11 cellular contexts compared by ENCODE assay signal in the genomic region with DNA sequence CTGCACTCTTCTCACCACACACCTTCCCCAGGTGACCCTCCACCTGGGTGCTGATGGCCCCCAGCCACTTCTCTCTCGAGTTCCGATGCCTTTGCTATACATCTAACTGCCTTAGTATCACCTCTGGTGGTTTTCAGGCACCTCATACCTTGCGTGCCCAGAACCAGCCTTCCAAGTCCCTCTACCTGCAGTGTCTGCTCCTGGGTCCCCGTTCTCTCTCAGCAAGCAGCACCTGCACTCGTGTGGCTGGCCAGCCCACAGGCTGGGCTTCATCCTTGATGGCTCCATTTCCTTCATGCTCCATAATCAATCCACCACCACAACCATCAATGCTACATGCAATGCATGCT. TPM values are rescaled to one million over a fixed set of nuclear protein-coding genes. Genes with fewer than 3 reads are reported as not detected.
"Had no signal": no experiment of that assay in that cellular context is flagged by ENCODE, and none has a peak within 500 bp of the region (broad histone marks: within the 10 kb centered on the region; RNA-seq: fewer than 3 reads in every experiment).

No MANE protein-coding gene starts in this region.

- H3K27ac Mint-ChIP-seq: activated CD8-positive, alpha-beta T cell treated with anti-CD3 and anti-CD28 coated beads for 36 hours; activated naive CD4-positive, alpha-beta T cell treated with anti-CD3 and anti-CD28 coated beads for 36 hours; natural killer cell; T-helper 2 cell treated with Interferon-gamma antibody and Interleukin-4, amounts not matched to agents 5 μg/mL and 100 μg/mL, for 36 hours had no signal

- H3K36me3 Mint-ChIP-seq: natural killer cell had no signal

- ATAC-seq: activated CD8-positive, alpha-beta T cell treated with anti-CD3 and anti-CD28 coated beads for 36 hours; natural killer cell; stimulated activated naive CD8-positive, alpha-beta T cell treated with anti-CD3 and anti-CD28 coated beads, Interleukin-15, Interleukin-2, amounts not matched to agents 100 U/mL and 50 U/mL, for 24 hours had no signal

- H3K9me3 Mint-ChIP-seq: activated naive CD4-positive, alpha-beta T cell treated with anti-CD3 and anti-CD28 coated beads for 36 hours had no signal

- H3K4me3 Mint-ChIP-seq: activated CD8-positive, alpha-beta T cell treated with anti-CD3 and anti-CD28 coated beads for 36 hours; activated naive CD4-positive, alpha-beta T cell treated with anti-CD3 and anti-CD28 coated beads for 36 hours; natural killer cell; T-helper 2 cell treated with Interferon-gamma antibody and Interleukin-4, amounts not matched to agents 5 μg/mL and 100 μg/mL, for 36 hours had no signal

- DNase-seq: activated CD4-positive, alpha-beta T cell treated with anti-CD3 and anti-CD28 coated beads for 4 hours; activated CD8-positive, alpha-beta T cell treated with anti-CD3 and anti-CD28 coated beads for 36 hours; activated naive CD4-positive, alpha-beta T cell treated with anti-CD3 and anti-CD28 coated beads for 36 hours; foreskin fibroblast; hippocampal formation; natural killer cell; SHP77; stimulated activated naive CD8-positive, alpha-beta T cell treated with anti-CD3 and anti-CD28 coated beads, Interleukin-15, Interleukin-2, amounts not matched to agents 100 U/mL and 50 U/mL, for 24 hours; substantia nigra had no signal

- H3K27me3 Mint-ChIP-seq: activated CD8-positive, alpha-beta T cell treated with anti-CD3 and anti-CD28 coated beads for 36 hours had no signal

RNA-seq across cellular contexts. Expression of gene EDN2, which starts 49.2 kb away (rescaled TPM):
- total RNA-seq: activated CD8-positive, alpha-beta T cell treated with anti-CD3 and anti-CD28 coated beads for 36 hours; activated naive CD4-positive, alpha-beta T cell treated with anti-CD3 and anti-CD28 coated beads for 36 hours; dermis microvascular lymphatic vessel endothelial cell had no signal
